In the genomic region with DNA sequence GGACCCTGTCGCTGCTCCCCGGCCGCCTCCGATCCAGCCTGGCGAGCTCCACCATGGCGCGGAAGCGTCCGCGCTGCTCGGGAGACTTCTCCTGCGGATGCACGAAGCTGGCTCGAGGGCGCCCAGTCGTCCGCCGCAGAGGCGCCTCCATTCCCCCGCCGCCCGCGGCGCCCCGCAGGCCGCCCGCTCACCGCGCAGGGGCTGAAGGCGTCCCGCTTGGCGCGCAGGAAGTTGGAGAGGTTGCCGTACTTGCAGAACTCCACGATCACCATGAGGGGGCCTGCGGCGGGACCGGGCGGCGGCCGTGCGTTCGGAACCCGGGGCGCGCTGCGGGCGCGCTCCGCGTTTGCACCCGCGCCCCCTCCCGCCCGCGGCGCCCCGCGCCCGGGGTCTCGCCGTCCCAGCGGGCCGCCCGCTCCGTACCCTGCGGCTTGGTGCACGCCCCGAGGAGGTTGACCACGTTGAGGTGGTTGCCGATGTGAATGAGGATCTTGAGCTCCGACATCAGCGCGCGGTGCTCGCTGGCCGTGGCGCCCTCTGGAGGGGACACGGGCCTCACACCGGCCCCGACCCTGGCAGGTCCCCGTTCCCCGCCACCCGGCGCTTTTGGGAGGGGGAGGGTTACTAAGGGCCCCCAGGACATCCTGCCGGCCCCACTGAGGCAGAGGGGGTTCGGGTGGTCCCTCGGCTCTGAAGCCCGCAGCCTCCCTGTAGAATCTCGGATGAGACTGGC, we compare ENCODE assay signal across 8 cellular contexts. TPM values are rescaled to one million over a fixed set of nuclear protein-coding genes. Genes with fewer than 3 reads are reported as not detected.
DNase-seq lines count a peak whose midpoint lies in the region; ATAC-seq and TF ChIP-seq lines count a peak whose summit lies in the region.

No MANE protein-coding gene starts in this region.

- no peak overlapping the region for H2BK15ac ChIP-seq in mesendoderm (replicated peaks; ENCODE audit: low read depth)

- no peaks in the 10 kb centered on the region for H3K36me3 ChIP-seq in mesendoderm (ENCODE audit: control insufficient read depth, insufficient read depth, low read length)

- ATAC-seq in HG03095 (IDR thresholded peaks at IDR 0.05; ENCODE audit: unreplicated experiment): no peak

- H3K27me3 Mint-ChIP-seq in type B pancreatic cell: peaks cover 14% of the 10 kb centered on the region

- no peak overlapping the region for H3K27ac ChIP-seq in mesendoderm (ENCODE audit: low read depth, low read length)

- peak overlapping the region; percentile 79 for H3K4me2 ChIP-seq in mesendoderm (ENCODE audit: low read length)

- in situ Hi-C loops in astrocyte of the spinal cord (cut with HindIII; ENCODE audit: low sequenced_read_pairs): no loop called here

- H3K27me3 ChIP-seq in mesendoderm (ENCODE audit: insufficient read depth, low read length, poor library complexity): no peaks in the 10 kb centered on the region

- H3K4ac ChIP-seq in mesendoderm (ENCODE audit: low read depth, low read length): no peak overlapping the region

- no peaks in the 10 kb centered on the region for H3K9me3 Mint-ChIP-seq in type B pancreatic cell

- H3K23ac ChIP-seq in mesendoderm (ENCODE audit: low read length): no peak overlapping the region

- peak overlapping the region; percentile 33 for H3K18ac ChIP-seq in mesendoderm (ENCODE audit: low read length)

- H3K4me3 Mint-ChIP-seq in type B pancreatic cell: peak overlapping the region; percentile 78

- no peak overlapping the region for H4K8ac ChIP-seq in mesendoderm (ENCODE audit: low read depth, low read length)

- TF ChIP-seq CTCF in astrocyte of the spinal cord (IDR thresholded peaks at IDR 0.05; ENCODE audit: low read depth, low read length) (peak; percentile 54), type B pancreatic cell (conservative IDR thresholded peaks at IDR 0.05) (peak; percentile 78)

- DNase-seq in ELR (ENCODE audit: low read depth) (peak; percentile 28), NCI-H69 (lab: John Stamatoyannopoulos, UW) (peak; percentile 80), astrocyte of the spinal cord (ENCODE audit: low read depth, low spot score) (peak; percentile 36), mesendoderm (peak; percentile 81), type B pancreatic cell (ENCODE audit: extremely low spot score, unreplicated experiment) (no peak), DMS53 treated with DMSO at 0.1 percent for 48 hours (lab: John Stamatoyannopoulos, UW; ENCODE audit: unreplicated experiment) (no peak), cortex of kidney (lab: John Stamatoyannopoulos, UW) (no peak)

- peak overlapping the region; percentile 5 for H3K4me3 ChIP-seq in astrocyte of the spinal cord (ENCODE audit: low read depth, low read length)
- peak overlapping the region; percentile 35 for H3K4me3 ChIP-seq in mesendoderm (ENCODE audit: low read length)

- H3K9ac ChIP-seq in mesendoderm (ENCODE audit: low read length): peak overlapping the region; percentile 73

- H3K79me1 ChIP-seq in mesendoderm (ENCODE audit: low read length): no peaks in the 10 kb centered on the region

- no peaks in the 10 kb centered on the region for H3K4me1 ChIP-seq in mesendoderm (ENCODE audit: control insufficient read depth, low read depth, low read length)

- no peaks in the 10 kb centered on the region for H3K36me3 Mint-ChIP-seq in type B pancreatic cell

- no peak overlapping the region for H2BK5ac ChIP-seq in mesendoderm (ENCODE audit: low read length)

- H3K4me1 Mint-ChIP-seq in type B pancreatic cell (ENCODE audit: unreplicated experiment): no peaks in the 10 kb centered on the region

- H3K79me2 ChIP-seq in mesendoderm (ENCODE audit: control insufficient read depth, insufficient read depth, low read length): no peaks in the 10 kb centered on the region

- H3K56ac ChIP-seq in mesendoderm (ENCODE audit: low read length): peak overlapping the region; percentile 85

- no CpG with 5 or more reads among the region's 90 CpGs for WGBS in mesendoderm (ENCODE audit: extremely low coverage, insufficient coverage, low lambda C conversion rate)

- no peak overlapping the region for H3K27ac Mint-ChIP-seq in type B pancreatic cell

- H2AK5ac ChIP-seq in mesendoderm (ENCODE audit: low read length): no peak overlapping the region

- no peak overlapping the region for H2BK120ac ChIP-seq in mesendoderm (ENCODE audit: low read depth, low read length)

- no peak overlapping the region for H4K5ac ChIP-seq in mesendoderm (ENCODE audit: low read length)

RNA-seq across cellular contexts. Expression of a gene that starts 27.7 kb away (rescaled TPM):
- not detected for polyA plus RNA-seq in mesendoderm (2013, experiment 1 of 2)
- not detected for polyA plus RNA-seq in mesendoderm (2013, experiment 2 of 2)
- not detected in 2 replicates for total RNA-seq in type B pancreatic cell (ENCODE audit: low replicate concordance)

RNA-seq across cellular contexts. Expression of a gene that starts 30.4 kb away (rescaled TPM):
- polyA plus RNA-seq in mesendoderm (2013, experiment 1 of 2): 1.9 TPM
- polyA plus RNA-seq in mesendoderm (2013, experiment 2 of 2): 2.4 TPM
- total RNA-seq in type B pancreatic cell (ENCODE audit: low replicate concordance): 0.45 and 3.4 TPM in 2 replicates

Comparison
In these comparisons a context has a peak if more than half of its experiments do, and no peak if none do; other contexts are left out.
1. DNase-seq: peak in ELR (single experiment), NCI-H69 (single experiment), astrocyte of the spinal cord (single experiment) and mesendoderm (single experiment); none in type B pancreatic cell (single experiment), DMS53 treated with DMSO at 0.1 percent for 48 hours (single experiment) and cortex of kidney (single experiment).